2 cellular contexts compared by ENCODE assay signal in the genomic region with DNA sequence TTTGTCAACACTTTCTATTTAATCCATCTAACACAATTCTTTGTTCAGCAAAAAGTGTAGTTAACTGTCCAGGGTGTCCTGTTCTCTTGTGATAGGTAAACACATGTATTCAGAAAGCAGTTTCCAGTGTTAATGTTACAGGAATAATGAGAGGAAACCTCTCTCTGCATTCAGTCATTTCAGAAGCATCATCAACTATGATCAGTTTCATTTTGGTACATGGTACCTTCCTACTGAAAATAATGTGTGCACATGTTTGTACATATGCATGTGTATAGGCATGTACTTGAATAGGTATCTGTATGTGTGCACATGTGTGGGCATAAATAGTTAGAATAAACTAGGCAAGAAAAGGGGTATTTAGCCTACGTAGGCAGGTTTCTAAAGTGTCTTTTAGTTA.
TF ChIP-seq lines count a peak whose summit lies in the region.

No MANE protein-coding gene starts in this region.

TF ChIP-seq in A549, 52 proteins besides CTCF, POLR2A, EP300 and RAD21 (continued from another document):
- TF ChIP-seq, protein P1, sequence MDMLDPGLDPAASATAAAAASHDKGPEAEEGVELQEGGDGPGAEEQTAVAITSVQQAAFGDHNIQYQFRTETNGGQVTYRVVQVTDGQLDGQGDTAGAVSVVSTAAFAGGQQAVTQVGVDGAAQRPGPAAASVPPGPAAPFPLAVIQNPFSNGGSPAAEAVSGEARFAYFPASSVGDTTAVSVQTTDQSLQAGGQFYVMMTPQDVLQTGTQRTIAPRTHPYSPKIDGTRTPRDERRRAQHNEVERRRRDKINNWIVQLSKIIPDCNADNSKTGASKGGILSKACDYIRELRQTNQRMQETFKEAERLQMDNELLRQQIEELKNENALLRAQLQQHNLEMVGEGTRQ (IDR thresholded peaks at IDR 0.05): no peak
- TF ChIP-seq, protein P2, sequence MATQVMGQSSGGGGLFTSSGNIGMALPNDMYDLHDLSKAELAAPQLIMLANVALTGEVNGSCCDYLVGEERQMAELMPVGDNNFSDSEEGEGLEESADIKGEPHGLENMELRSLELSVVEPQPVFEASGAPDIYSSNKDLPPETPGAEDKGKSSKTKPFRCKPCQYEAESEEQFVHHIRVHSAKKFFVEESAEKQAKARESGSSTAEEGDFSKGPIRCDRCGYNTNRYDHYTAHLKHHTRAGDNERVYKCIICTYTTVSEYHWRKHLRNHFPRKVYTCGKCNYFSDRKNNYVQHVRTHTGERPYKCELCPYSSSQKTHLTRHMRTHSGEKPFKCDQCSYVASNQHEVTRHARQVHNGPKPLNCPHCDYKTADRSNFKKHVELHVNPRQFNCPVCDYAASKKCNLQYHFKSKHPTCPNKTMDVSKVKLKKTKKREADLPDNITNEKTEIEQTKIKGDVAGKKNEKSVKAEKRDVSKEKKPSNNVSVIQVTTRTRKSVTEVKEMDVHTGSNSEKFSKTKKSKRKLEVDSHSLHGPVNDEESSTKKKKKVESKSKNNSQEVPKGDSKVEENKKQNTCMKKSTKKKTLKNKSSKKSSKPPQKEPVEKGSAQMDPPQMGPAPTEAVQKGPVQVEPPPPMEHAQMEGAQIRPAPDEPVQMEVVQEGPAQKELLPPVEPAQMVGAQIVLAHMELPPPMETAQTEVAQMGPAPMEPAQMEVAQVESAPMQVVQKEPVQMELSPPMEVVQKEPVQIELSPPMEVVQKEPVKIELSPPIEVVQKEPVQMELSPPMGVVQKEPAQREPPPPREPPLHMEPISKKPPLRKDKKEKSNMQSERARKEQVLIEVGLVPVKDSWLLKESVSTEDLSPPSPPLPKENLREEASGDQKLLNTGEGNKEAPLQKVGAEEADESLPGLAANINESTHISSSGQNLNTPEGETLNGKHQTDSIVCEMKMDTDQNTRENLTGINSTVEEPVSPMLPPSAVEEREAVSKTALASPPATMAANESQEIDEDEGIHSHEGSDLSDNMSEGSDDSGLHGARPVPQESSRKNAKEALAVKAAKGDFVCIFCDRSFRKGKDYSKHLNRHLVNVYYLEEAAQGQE (IDR thresholded peaks at IDR 0.05): no peak
- no peak for TF ChIP-seq HOXB5 (CRISPR knock-in tag; IDR thresholded peaks at IDR 0.05)
- TF ChIP-seq EHF (CRISPR knock-in tag; IDR thresholded peaks at IDR 0.05): no peak
- TF ChIP-seq GATA3 (IDR thresholded peaks at IDR 0.05; ENCODE audit: borderline replicate concordance): no peak
- no peak for TF ChIP-seq ZSCAN20 (CRISPR knock-in tag; IDR thresholded peaks at IDR 0.05)
- TF ChIP-seq CBX8 (IDR thresholded peaks at IDR 0.05): no peak
- TF ChIP-seq RFX5 (IDR thresholded peaks at IDR 0.05): no peak
- no peak for TF ChIP-seq SREBF2 (IDR thresholded peaks at IDR 0.05)
- TF ChIP-seq, protein P3, sequence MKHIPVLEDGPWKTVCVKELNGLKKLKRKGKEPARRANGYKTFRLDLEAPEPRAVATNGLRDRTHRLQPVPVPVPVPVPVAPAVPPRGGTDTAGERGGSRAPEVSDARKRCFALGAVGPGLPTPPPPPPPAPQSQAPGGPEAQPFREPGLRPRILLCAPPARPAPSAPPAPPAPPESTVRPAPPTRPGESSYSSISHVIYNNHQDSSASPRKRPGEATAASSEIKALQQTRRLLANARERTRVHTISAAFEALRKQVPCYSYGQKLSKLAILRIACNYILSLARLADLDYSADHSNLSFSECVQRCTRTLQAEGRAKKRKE (CRISPR knock-in tag; IDR thresholded peaks at IDR 0.05; ENCODE audit: low read depth): no peak
- TF ChIP-seq NPAS2 (CRISPR knock-in tag; IDR thresholded peaks at IDR 0.05; ENCODE audit: borderline replicate concordance): no peak
- no peak for TF ChIP-seq FOXS1 (CRISPR knock-in tag; IDR thresholded peaks at IDR 0.05)

TF ChIP-seq in endothelial cell of umbilical vein, 7 proteins besides CTCF, POLR2A, EP300 and RAD21 (continued from another document):
- TF ChIP-seq MAX (IDR thresholded peaks at IDR 0.05; ENCODE audit: insufficient read depth, insufficient read length) (no peak), GATA2 (IDR thresholded peaks at IDR 0.05; ENCODE audit: insufficient read depth, insufficient read length, low read depth, low read length) (no peak), MYC (IDR thresholded peaks at IDR 0.05; ENCODE audit: low read depth, low read length) (no peak)
